Comparison of ENCODE assay signal across 8 cellular contexts in the genomic region with DNA sequence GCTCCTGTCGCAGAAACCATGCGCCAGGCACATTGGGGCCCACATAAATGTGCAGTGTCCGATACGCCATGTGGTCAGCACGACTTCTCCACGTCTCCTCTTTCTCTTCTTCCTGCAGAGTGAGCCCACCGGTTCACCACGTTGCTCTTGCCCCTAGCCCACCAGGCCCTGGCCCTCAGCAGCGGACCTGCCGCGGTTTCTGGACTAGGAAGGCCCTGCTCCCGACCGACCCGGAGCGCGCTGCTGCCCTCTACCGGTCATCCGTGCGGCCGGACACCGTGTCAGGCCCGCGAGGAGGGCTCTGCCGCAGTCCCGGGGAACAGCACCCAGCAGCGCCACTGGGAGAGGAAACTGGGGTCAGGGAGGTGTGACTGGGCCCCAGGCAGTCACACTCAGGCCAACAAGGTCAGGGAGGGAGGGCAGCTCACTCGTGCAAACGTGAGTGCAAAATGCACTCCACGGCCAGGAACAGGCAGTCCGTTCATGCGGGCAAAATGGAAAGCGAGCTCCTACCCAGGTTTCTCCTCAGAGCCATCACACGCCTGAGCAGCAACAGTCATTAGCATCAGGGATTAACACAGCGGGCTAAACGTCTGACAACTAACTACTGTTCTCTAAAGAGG. TPM values are rescaled to one million over a fixed set of nuclear protein-coding genes. Genes with fewer than 3 reads are reported as not detected.
DNase-seq lines count a peak whose midpoint lies in the region; ATAC-seq and TF ChIP-seq lines count a peak whose summit lies in the region.

No MANE protein-coding gene starts in this region.

- DNase-seq in activated CD4-positive, CD25-positive, alpha-beta regulatory T cell treated with anti-CD3 and anti-CD28 coated beads, Interleukin-2, amount 50 U/mL, for 72 hours: peak; percentile 81
- DNase-seq in chondrocyte (ENCODE audit: low spot score) (no peak), NCI-H1694 (lab: John Stamatoyannopoulos, UW) (no peak), HCEC 1CT (no peak)
- peak in 2 of 3 experiments; percentile 41 to 65 for DNase-seq in stimulated activated CD4-positive, alpha-beta T cell treated with anti-CD3 and anti-CD28 coated beads, TNF-alpha, amount 100 ng/mL, for 24 hours (ENCODE audit: low read depth in 3 of 3)

- TF ChIP-seq RAD21 in liver (IDR thresholded peaks at IDR 0.05): peak; percentile 56 to 80

- peaks cover 16% of the 10 kb centered on the region for H3K4me1 Mint-ChIP-seq in chondrocyte (ENCODE audit: low read depth)

- H3K27ac Mint-ChIP-seq in chondrocyte (ENCODE audit: unreplicated experiment): no peak overlapping the region

- peak overlapping the region; percentile 65 for H3K4me3 Mint-ChIP-seq in chondrocyte (ENCODE audit: unreplicated experiment)

- H3K27me3 ChIP-seq in liver (ENCODE audit: control insufficient read depth in 4 of 4, insufficient read depth in 4 of 4, low read length in 3 of 4): no peaks in the 10 kb centered on the region

- H3K4me3 ChIP-seq in liver (ENCODE audit: low read depth in 1 of 3, low read length in 3 of 3): peak overlapping the region in 2 of 3 donors; percentile 30 to 51

- ATAC-seq in HG03354 (IDR thresholded peaks at IDR 0.05; ENCODE audit: poor library complexity, severe bottlenecking, unreplicated experiment): peak; percentile 66

- no peak overlapping the region for H3K27ac ChIP-seq in liver (ENCODE audit: low read depth in 1 of 2, low read length in 2 of 2)

- no peaks in the 10 kb centered on the region for H3K9me3 ChIP-seq in liver (ENCODE audit: control insufficient read depth in 4 of 4, low read length in 3 of 4)

- TF ChIP-seq CTCF in GM12872 (IDR thresholded peaks at IDR 0.05; ENCODE audit: insufficient read depth, low read depth, low read length) (peak; percentile 81), chondrocyte (IDR thresholded peaks at IDR 0.05) (peak; percentile 96), liver (IDR thresholded peaks at IDR 0.05; ENCODE audit: low read depth, low read length, missing input control) (peak; percentile 65)

- H3K4me1 ChIP-seq in liver (ENCODE audit: control insufficient read depth in 4 of 4, insufficient read depth in 4 of 4, low read length in 3 of 4): peaks cover 0 to 16% (median 7%) of the 10 kb centered on the region in 4 donors

- no peaks in the 10 kb centered on the region for H3K9me3 Mint-ChIP-seq in chondrocyte (ENCODE audit: low read depth)

- no peak overlapping the region for H3K9ac ChIP-seq in liver (ENCODE audit: low read depth in 1 of 2, low read length in 2 of 2)

- H3K27me3 Mint-ChIP-seq in chondrocyte (ENCODE audit: low read depth): peaks cover 20% of the 10 kb centered on the region

- no peaks in the 10 kb centered on the region for H3K36me3 ChIP-seq in liver (ENCODE audit: control insufficient read depth in 4 of 4, insufficient read depth in 3 of 4, low read depth in 1 of 4, low read length in 3 of 4)

- 26% methylated on average over 35 of the region's 35 CpGs for WGBS in liver

- no peaks in the 10 kb centered on the region for H3K36me3 Mint-ChIP-seq in chondrocyte (ENCODE audit: low read depth)

TF ChIP-seq in liver, 16 proteins besides CTCF, POLR2A, EP300 and RAD21:
- peak; percentile 5 for TF ChIP-seq FOXA1 (IDR thresholded peaks at IDR 0.05)
- TF ChIP-seq NR2F2 (IDR thresholded peaks at IDR 0.05): peak; percentile 32
- TF ChIP-seq RXRA (IDR thresholded peaks at IDR 0.05): peak in 1 of 2 donors; percentile 10
- no peak for TF ChIP-seq GABPA (IDR thresholded peaks at IDR 0.05 in 1 of 2, conservative IDR thresholded peaks at IDR 0.05 in 1 of 2)

RNA-seq across cellular contexts. Expression of a gene that starts 13.7 kb away (rescaled TPM):
- 0.17 to 0.36 TPM (median 0.22 TPM) in 3 replicates for total RNA-seq in chondrocyte
- total RNA-seq in liver: 1 to 10 TPM in 1 of 2 donors, under 1 TPM in 1; 0.93 to 2.4 TPM
- 1 to 10 TPM; 1.1 to 2.0 TPM for polyA plus RNA-seq in liver

Comparison
In these comparisons a context has a peak if more than half of its experiments do, and no peak if none do; other contexts are left out.
1. DNase-seq: peak in activated CD4-positive, CD25-positive, alpha-beta regulatory T cell treated with anti-CD3 and anti-CD28 coated beads, Interleukin-2, amount 50 U/mL, for 72 hours (single experiment) and stimulated activated CD4-positive, alpha-beta T cell treated with anti-CD3 and anti-CD28 coated beads, TNF-alpha, amount 100 ng/mL, for 24 hours (2 of 3); none in chondrocyte (single experiment), NCI-H1694 (single experiment) and HCEC 1CT (single experiment).
2. Peak in every context shown above with its lines, with median percentiles within 50 percentile points of each other: CTCF ChIP-seq.